In the genomic region with DNA sequence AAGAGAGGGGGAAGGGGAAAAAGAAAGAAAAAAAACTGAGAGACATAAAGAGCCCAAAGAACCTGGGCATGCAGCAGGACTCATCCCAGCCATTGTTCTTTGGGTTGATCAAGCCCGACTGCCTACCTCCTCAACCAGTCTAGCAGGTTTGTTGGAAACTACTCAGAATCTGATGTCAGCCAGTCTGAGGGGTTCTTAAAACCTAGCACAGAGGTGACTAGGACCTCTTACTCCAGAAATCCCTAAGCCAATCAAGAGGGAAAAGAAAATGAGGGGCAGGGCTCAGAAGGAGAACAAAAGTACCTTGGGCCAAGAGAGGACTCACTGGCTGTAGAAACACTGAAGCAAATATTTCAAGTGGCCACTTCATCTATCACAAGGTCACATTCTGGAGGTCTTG, we compare ENCODE assay signal across 22 cellular contexts.
DNase-seq lines count a peak whose midpoint lies in the region; ATAC-seq, FAIRE-seq and TF ChIP-seq lines count a peak whose summit lies in the region.
"Had no signal": no experiment of that assay in that cellular context is flagged by ENCODE, and none has a peak within 500 bp of the region (broad histone marks: within the 10 kb centered on the region; RNA-seq: fewer than 3 reads in every experiment).

No MANE protein-coding gene starts in this region.

- no peak overlapping the region for H3K4me3 ChIP-seq in bronchial epithelial cell (ENCODE audit: low read depth, low read length)
- H3K4me3 ChIP-seq in lower lobe of right lung = no peak overlapping the region
- H3K4me3 ChIP-seq in upper lobe of right lung = no peak overlapping the region
- no peak overlapping the region for H3K4me3 ChIP-seq in osteoblast (ENCODE audit: insufficient read depth, low read length)
- no peak overlapping the region for H3K4me3 ChIP-seq in gastroesophageal sphincter
- H3K4me3 ChIP-seq: GM12878 had no signal

- H2AFZ ChIP-seq in osteoblast (ENCODE audit: low read length) = no peak overlapping the region

- FAIRE-seq in bronchial epithelial cell (lab: Jason Lieb, UNC) = peak; percentile 62
- FAIRE-seq: D721Med, GM12878 had no signal

- H3K79me2 ChIP-seq in osteoblast (ENCODE audit: insufficient read depth, low read length) = no peaks in the 10 kb centered on the region

- no peaks in the 10 kb centered on the region for H3K4me1 ChIP-seq in lower lobe of right lung
- no peaks in the 10 kb centered on the region for H3K4me1 ChIP-seq in upper lobe of right lung
- no peaks in the 10 kb centered on the region for H3K4me1 ChIP-seq in osteoblast (ENCODE audit: insufficient read depth, low read length)
- no peaks in the 10 kb centered on the region for H3K4me1 ChIP-seq in gastroesophageal sphincter
- H3K4me1 ChIP-seq: BE2C had no signal

- H3K36me3 ChIP-seq in bronchial epithelial cell (ENCODE audit: control insufficient read depth, insufficient read depth, low read length) = no peaks in the 10 kb centered on the region
- H3K36me3 ChIP-seq in lower lobe of right lung = no peaks in the 10 kb centered on the region
- H3K36me3 ChIP-seq in upper lobe of right lung = no peaks in the 10 kb centered on the region
- no peaks in the 10 kb centered on the region for H3K36me3 ChIP-seq in osteoblast (ENCODE audit: insufficient read depth, low read length)
- no peaks in the 10 kb centered on the region for H3K36me3 ChIP-seq in gastroesophageal sphincter
- H3K36me3 ChIP-seq: BE2C had no signal

- peak; percentile 73 to 94 for ATAC-seq in lower lobe of right lung
- ATAC-seq in upper lobe of right lung = peak; percentile 90
- ATAC-seq in gastroesophageal sphincter = no peak
- ATAC-seq: GM12878 had no signal

- intact Hi-C loops in lower lobe of right lung (cut with DNase I) = no loop called here
- intact Hi-C loops in upper lobe of right lung (cut with DNase I) = no loop called here

- no peaks in the 10 kb centered on the region for H3K27me3 ChIP-seq in bronchial epithelial cell (ENCODE audit: control insufficient read depth, insufficient read depth, low read length)
- H3K27me3 ChIP-seq in lower lobe of right lung (ENCODE audit: low read depth) = no peaks in the 10 kb centered on the region
- H3K27me3 ChIP-seq in upper lobe of right lung = no peaks in the 10 kb centered on the region
- no peaks in the 10 kb centered on the region for H3K27me3 ChIP-seq in osteoblast (ENCODE audit: insufficient read depth, low read length)
- H3K27me3 ChIP-seq in gastroesophageal sphincter = no peaks in the 10 kb centered on the region
- H3K27me3 ChIP-seq: BE2C had no signal

- TF ChIP-seq EP300 in gastroesophageal sphincter (IDR thresholded peaks at IDR 0.05) = no peak

- no peak overlapping the region for H3K27ac ChIP-seq in lower lobe of right lung
- H3K27ac ChIP-seq in upper lobe of right lung = no peak overlapping the region
- no peak overlapping the region for H3K27ac ChIP-seq in osteoblast (ENCODE audit: low read depth, low read length)
- no peak overlapping the region for H3K27ac ChIP-seq in gastroesophageal sphincter
- H3K27ac ChIP-seq: KMS-11 had no signal

- no peak for TF ChIP-seq POLR2A in gastroesophageal sphincter (IDR thresholded peaks at IDR 0.05)

- H3K4me2 ChIP-seq in osteoblast (ENCODE audit: insufficient read depth, low read length) = no peak overlapping the region
- H3K4me2 ChIP-seq: KMS-11 had no signal

- DNase-seq in HPDE6-E6E7 (ENCODE audit: extremely low spot score) = peak; percentile 41
- peak; percentile 79 for DNase-seq in bronchial epithelial cell (ENCODE audit: low read depth)
- no peak for DNase-seq in lower lobe of right lung
- no peak for DNase-seq in upper lobe of right lung
- no peak for DNase-seq in NK-92 treated with Interleukin-12 subunit alpha and Interleukin-12 subunit beta, amount 100 ng/mL, for 24 hours (lab: John Stamatoyannopoulos, UW)
- DNase-seq in osteoblast (ENCODE audit: insufficient read length, low spot score, missing footprints) = no peak
- DNase-seq: BE2C, DMS79, GOT3, HCEC 1CT, IMR-90, NCI-H1092 treated with DMSO at 0.1 percent for 48 hours, NCI-H2029 treated with DMSO at 0.1 percent for 48 hours, NCI-H2171 treated with DMSO at 0.1 percent for 48 hours, NCI-H524 treated with DMSO at 0.1 percent for 48 hours, NCI-H82, Right ventricle myocardium superior, SW 1271 had no signal

- no peaks in the 10 kb centered on the region for H4K20me1 ChIP-seq in osteoblast (ENCODE audit: insufficient read depth, low read length)

- H3K9me3 ChIP-seq in lower lobe of right lung = peaks cover 4% of the 10 kb centered on the region
- no peaks in the 10 kb centered on the region for H3K9me3 ChIP-seq in upper lobe of right lung
- H3K9me3 ChIP-seq in osteoblast (ENCODE audit: low read depth, low read length) = no peaks in the 10 kb centered on the region
- peaks cover 0 to 14% (median 0%) of the 10 kb centered on the region in 3 donors for H3K9me3 ChIP-seq in gastroesophageal sphincter
- H3K9me3 ChIP-seq: BE2C had no signal

- no peak for TF ChIP-seq CTCF in bronchial epithelial cell (IDR thresholded peaks at IDR 0.05; ENCODE audit: insufficient read depth, low read length, severe bottlenecking)
- no peak for TF ChIP-seq CTCF in lower lobe of right lung (IDR thresholded peaks at IDR 0.05)
- TF ChIP-seq CTCF in upper lobe of right lung (IDR thresholded peaks at IDR 0.05) = no peak
- TF ChIP-seq CTCF in osteoblast (IDR thresholded peaks at IDR 0.05; ENCODE audit: extremely low read depth, low read depth, low read length) = no peak
- no peak for TF ChIP-seq CTCF in gastroesophageal sphincter (IDR thresholded peaks at IDR 0.05)

- WGBS in gastroesophageal sphincter (ENCODE audit: low coverage in 1 of 2), 2 donors = 88% methylated on average over 1 of the region's 1 CpG; no CpG with 5 or more reads in 1 of the 2 donors

Comparison
In these comparisons a context has a peak if more than half of its experiments do, and no peak if none do; other contexts are left out.
1. DNase-seq: peak in HPDE6-E6E7 (single experiment) and bronchial epithelial cell (single experiment); none in lower lobe of right lung (single experiment), upper lobe of right lung (single experiment), NK-92 treated with Interleukin-12 subunit alpha and Interleukin-12 subunit beta, amount 100 ng/mL, for 24 hours (single experiment) and osteoblast (single experiment).